ENCODE assay signal across 10 cellular contexts in the genomic region with DNA sequence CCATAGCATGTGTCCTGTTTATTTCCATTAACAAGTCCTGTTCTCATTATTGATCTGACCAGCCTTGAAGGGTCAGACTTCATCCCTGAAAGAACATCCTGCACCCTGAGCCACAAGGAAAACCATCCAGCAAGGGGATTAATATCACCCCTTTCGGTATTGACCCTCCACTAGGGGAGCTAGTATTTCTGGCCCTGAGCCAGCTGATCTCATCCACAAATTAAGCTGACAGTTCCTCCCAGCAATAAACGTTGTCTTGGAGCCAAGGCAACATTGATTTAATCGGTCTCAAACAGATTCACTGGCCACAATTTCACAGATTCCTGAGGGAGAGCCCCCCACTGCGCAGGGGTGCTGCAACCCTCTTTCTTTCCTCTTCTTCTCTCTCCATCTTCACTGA.
A peak's percentile ranks its signal among the peaks of the same experiment; 100 is the strongest.
DNase-seq lines count a peak whose midpoint lies in the region; ATAC-seq, FAIRE-seq and TF ChIP-seq lines count a peak whose summit lies in the region.
"Had no signal": no experiment of that assay in that cellular context is flagged by ENCODE, and none has a peak within 500 bp of the region (broad histone marks: within the 10 kb centered on the region; RNA-seq: fewer than 3 reads in every experiment).

No MANE protein-coding gene starts in this region.

- BruUV-seq in MCF 10A (replicated peaks; lab: Mats Ljungman, UMichigan) (no TSS peak), K562 (replicated peaks; lab: Mats Ljungman, UMichigan) (no TSS peak)

- H3K9me2 ChIP-seq in MM.1S (replicated peaks; ENCODE audit: insufficient read depth, low read length): no peaks in the 10 kb centered on the region

- H3K79me2 ChIP-seq in MM.1S (ENCODE audit: low read length) (no peaks in the 10 kb centered on the region), K562 (ENCODE audit: control insufficient read depth, insufficient read depth, low read length) (no peaks in the 10 kb centered on the region)

- TF ChIP-seq POLR2A in breast epithelium (IDR thresholded peaks at IDR 0.05) (no peak), K562 (conservative IDR thresholded peaks at IDR 0.05) (no peak)

- H3K4me2 ChIP-seq in MM.1S (ENCODE audit: low read depth, low read length) (no peak overlapping the region), K562 (ENCODE audit: insufficient read depth, low read length) (no peak overlapping the region)

- H2AFZ ChIP-seq in MM.1S (ENCODE audit: low read length): no peak overlapping the region
- 0 out of 2 replicates have a peak overlapping the region, but pooled peaks have one; percentile 7 for H2AFZ ChIP-seq in K562 (ENCODE audit: low read depth, low read length)

- no peaks in the 10 kb centered on the region for H3K27me3 Mint-ChIP-seq in MCF 10A (ENCODE audit: insufficient read depth, unreplicated experiment)
- no peaks in the 10 kb centered on the region for H3K27me3 Mint-ChIP-seq in type B pancreatic cell

- peak; percentile 81 for ATAC-seq in K562
- no peak for ATAC-seq in left lobe of liver

- H3K27ac Mint-ChIP-seq in MCF 10A (ENCODE audit: low read depth, unreplicated experiment): no peak overlapping the region
- H3K27ac Mint-ChIP-seq in type B pancreatic cell: no peak overlapping the region

- FAIRE-seq in K562 (lab: Jason Lieb, UNC): peak; percentile 93

- H3K9me1 ChIP-seq in K562 (ENCODE audit: control insufficient read depth, insufficient read depth, low read length): no peaks in the 10 kb centered on the region

- H3K4me1 ChIP-seq in breast epithelium (no peaks in the 10 kb centered on the region), MM.1S (ENCODE audit: low read length) (no peaks in the 10 kb centered on the region), K562 (replicated peaks in 1 of 2; ENCODE audit: control insufficient read depth in 2 of 2, insufficient read depth in 2 of 2, low read length in 2 of 2) (no peaks in the 10 kb centered on the region; a peak in 1 of 5 replicates)
- H3K4me1 ChIP-seq: Peyer's patch had no signal

- 4% methylated on average over 4 of the region's 4 CpGs for WGBS in K562 (ENCODE audit: insufficient coverage, low coverage, missing lambda C conversion rate)

- H3K36me3 Mint-ChIP-seq in MCF 10A (ENCODE audit: insufficient read depth, unreplicated experiment) (no peaks in the 10 kb centered on the region), type B pancreatic cell (no peaks in the 10 kb centered on the region)

- peak in 1 of 2 experiments; percentile 37; a peak in 2 of 4 replicates for TF ChIP-seq RAD21 in K562 (CRISPR knock-in tag; conservative IDR thresholded peaks at IDR 0.05 in 1 of 2, IDR thresholded peaks at IDR 0.05 in 1 of 2)

- H3K4me1 Mint-ChIP-seq in MCF 10A (ENCODE audit: insufficient read depth, unreplicated experiment) (peaks cover 7% of the 10 kb centered on the region), type B pancreatic cell (ENCODE audit: unreplicated experiment) (no peaks in the 10 kb centered on the region)

- no peak overlapping the region for H3K4me3 Mint-ChIP-seq in MCF 10A (ENCODE audit: unreplicated experiment)
- no peak overlapping the region for H3K4me3 Mint-ChIP-seq in type B pancreatic cell

- no peaks in the 10 kb centered on the region for H3K36me3 ChIP-seq in breast epithelium
- H3K36me3 ChIP-seq in MM.1S (replicated peaks; ENCODE audit: insufficient read depth, low read length): no peaks in the 10 kb centered on the region
- no peaks in the 10 kb centered on the region for H3K36me3 ChIP-seq in K562 (ENCODE audit: control insufficient read depth, insufficient read depth, low read length)
- H3K36me3 ChIP-seq: Peyer's patch had no signal

- no peak overlapping the region for H3K4me3 ChIP-seq in breast epithelium
- H3K4me3 ChIP-seq in MM.1S (ENCODE audit: low read length): no peak overlapping the region
- H3K4me3 ChIP-seq in K562: no peak overlapping the region
- H3K4me3 ChIP-seq: Peyer's patch had no signal

- intact Hi-C loops in MCF 10A (cut with micrococcal nuclease) (no loop called here), breast epithelium (cut with DNase I; ENCODE audit: low total_unique reads) (no loop called here), K562 (cut with micrococcal nuclease) (no loop called here)

- no peaks in the 10 kb centered on the region for H4K20me1 ChIP-seq in MM.1S (ENCODE audit: insufficient read depth, low read length)
- no peaks in the 10 kb centered on the region for H4K20me1 ChIP-seq in K562 (replicated peaks; ENCODE audit: control insufficient read depth, insufficient read depth, low read length)

- in situ Hi-C loops in K562 (cut with MboI): no loop called here

- H3K27ac ChIP-seq in breast epithelium (no peak overlapping the region), MM.1S (ENCODE audit: low read length) (no peak overlapping the region), K562 (ENCODE audit: extremely low read depth, low read depth, low read length) (no peak overlapping the region)
- H3K27ac ChIP-seq: Peyer's patch had no signal

- POLR2A ChIA-PET in MCF 10A (lab: Yijun Ruan, JAX): no interaction called here
- POLR2A ChIA-PET in K562 (lab: Yijun Ruan, JAX): no interaction called here

- no peak for TF ChIP-seq EP300 in K562 (IDR thresholded peaks at IDR 0.05; ENCODE audit: low read length)

- H3K9me3 ChIP-seq in breast epithelium (no peaks in the 10 kb centered on the region), MM.1S (replicated peaks; ENCODE audit: insufficient read depth, low read length) (no peaks in the 10 kb centered on the region), K562 (replicated peaks; ENCODE audit: control insufficient read depth, insufficient read depth, low read depth, low read length) (no peaks in the 10 kb centered on the region)
- H3K9me3 ChIP-seq: Peyer's patch had no signal

- H3K9me3 Mint-ChIP-seq in MCF 10A (ENCODE audit: unreplicated experiment) (no peaks in the 10 kb centered on the region), type B pancreatic cell (peaks cover 3% of the 10 kb centered on the region)

- DNase-seq in MCF 10A (ENCODE audit: unreplicated experiment) (peak; percentile 45), breast epithelium (ENCODE audit: low spot score in 2 of 2) (no peak), MM.1S (no peak), K562 (ENCODE audit: extremely low read depth in 1 of 4, low spot score in 3 of 4) (peak; percentile 46 to 62 (median 54)), type B pancreatic cell (ENCODE audit: extremely low spot score, unreplicated experiment) (no peak), NCI-H187 (lab: John Stamatoyannopoulos, UW) (no peak), left lobe of liver (ENCODE audit: low spot score) (no peak), 8988T (no peak)
- DNase-seq: DMS79 treated with DMSO at 0.1 percent for 48 hours, Peyer's patch had no signal

- no peaks in the 10 kb centered on the region for H3F3A ChIP-seq in MM.1S (ENCODE audit: insufficient read depth, low read length)

- H3K9ac ChIP-seq in MM.1S (ENCODE audit: low read length): no peak overlapping the region
- no peak overlapping the region for H3K9ac ChIP-seq in K562 (ENCODE audit: insufficient read depth in 1 of 2, low read depth in 2 of 2, low read length in 2 of 2)

- H3K27me3 ChIP-seq in breast epithelium: no peaks in the 10 kb centered on the region
- H3K27me3 ChIP-seq in MM.1S (replicated peaks; ENCODE audit: insufficient read depth, low read length): no peaks in the 10 kb centered on the region
- no peaks in the 10 kb centered on the region for H3K27me3 ChIP-seq in K562 (ENCODE audit: control insufficient read depth in 2 of 2, insufficient read depth in 2 of 2, low read length in 2 of 2)
- H3K27me3 ChIP-seq: Peyer's patch had no signal

- CTCF ChIA-PET in MCF 10A (lab: Yijun Ruan, JAX) (interaction anchor here (0.6 to 2.2 kb wide), 5 partner anchors 13 to 1956 kb away, joined by 3 to 4 read pairs (median 3); no protein-coding TSS in a partner anchor), K562 (lab: Yijun Ruan, JAX; ENCODE audit: low intra/inter-chr PET ratio) (no interaction called here)

- TF ChIP-seq CTCF in MCF 10A (IDR thresholded peaks at IDR 0.05; ENCODE audit: unreplicated experiment): peak; percentile 13
- no peak for TF ChIP-seq CTCF in breast epithelium (IDR thresholded peaks at IDR 0.05)
- peak; percentile 19; the same call in 1 of the 2 replicates for TF ChIP-seq CTCF in MM.1S (IDR thresholded peaks at IDR 0.05; ENCODE audit: low read length)
- peak; percentile 37 to 50 (median 44); a peak in 4 of 6 replicates for TF ChIP-seq CTCF in K562 (IDR thresholded peaks at IDR 0.05 in 2 of 3, conservative IDR thresholded peaks at IDR 0.05 in 1 of 3; ENCODE audit: insufficient read depth in 2 of 3, low read depth in 1 of 3, low read length in 3 of 3)
- peak; percentile 39 for TF ChIP-seq CTCF in type B pancreatic cell (conservative IDR thresholded peaks at IDR 0.05)

TF ChIP-seq in K562, 482 proteins besides CTCF, POLR2A, EP300 and RAD21 (continues in another document):
- TF ChIP-seq, protein P1, sequence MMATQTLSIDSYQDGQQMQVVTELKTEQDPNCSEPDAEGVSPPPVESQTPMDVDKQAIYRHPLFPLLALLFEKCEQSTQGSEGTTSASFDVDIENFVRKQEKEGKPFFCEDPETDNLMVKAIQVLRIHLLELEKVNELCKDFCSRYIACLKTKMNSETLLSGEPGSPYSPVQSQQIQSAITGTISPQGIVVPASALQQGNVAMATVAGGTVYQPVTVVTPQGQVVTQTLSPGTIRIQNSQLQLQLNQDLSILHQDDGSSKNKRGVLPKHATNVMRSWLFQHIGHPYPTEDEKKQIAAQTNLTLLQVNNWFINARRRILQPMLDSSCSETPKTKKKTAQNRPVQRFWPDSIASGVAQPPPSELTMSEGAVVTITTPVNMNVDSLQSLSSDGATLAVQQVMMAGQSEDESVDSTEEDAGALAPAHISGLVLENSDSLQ (IDR thresholded peaks at IDR 0.05): peak; percentile 75
- TF ChIP-seq ILF3 (IDR thresholded peaks at IDR 0.05; ENCODE audit: borderline replicate concordance) (no peak), HOXB6 (CRISPR knock-in tag; IDR thresholded peaks at IDR 0.05; ENCODE audit: borderline replicate concordance) (no peak), RCOR1 (IDR thresholded peaks at IDR 0.05; ENCODE audit: borderline replicate concordance in 1 of 2, low read depth in 2 of 2, low read length in 2 of 2) (peak; percentile 35 to 83; a peak in 2 of 4 replicates), ZSCAN32 (CRISPR knock-in tag; IDR thresholded peaks at IDR 0.05) (no peak), ARID1B (IDR thresholded peaks at IDR 0.05) (0 out of 2 replicates have a peak, but pooled peaks have one; percentile 12), NR4A1 (CRISPR knock-in tag; IDR thresholded peaks at IDR 0.05) (no peak), NR4A1 (tag; IDR thresholded peaks at IDR 0.05) (no peak), BRF1 (IDR thresholded peaks at IDR 0.05; ENCODE audit: borderline replicate concordance, extremely low read depth, insufficient read length) (no peak), CEBPB (tag; IDR thresholded peaks at IDR 0.05) (no peak), FOXJ2 (tag; IDR thresholded peaks at IDR 0.05) (0 out of 2 replicates have a peak, but pooled peaks have one; percentile 38)

Comparison
In these comparisons a context has a peak if more than half of its experiments do, and no peak if none do; other contexts are left out.
1. DNase-seq: peak in MCF 10A (single experiment) and K562 (4 of 4); none in breast epithelium (0 of 2), MM.1S (single experiment), type B pancreatic cell (single experiment), NCI-H187 (0 of 2), left lobe of liver (single experiment) and 8988T (single experiment).
2. CTCF ChIP-seq: peak in MCF 10A (single experiment), MM.1S (single experiment), K562 (3 of 3) and type B pancreatic cell (single experiment); none in breast epithelium (0 of 3).